ENCODE assay signal across 8 cellular contexts in the genomic region with DNA sequence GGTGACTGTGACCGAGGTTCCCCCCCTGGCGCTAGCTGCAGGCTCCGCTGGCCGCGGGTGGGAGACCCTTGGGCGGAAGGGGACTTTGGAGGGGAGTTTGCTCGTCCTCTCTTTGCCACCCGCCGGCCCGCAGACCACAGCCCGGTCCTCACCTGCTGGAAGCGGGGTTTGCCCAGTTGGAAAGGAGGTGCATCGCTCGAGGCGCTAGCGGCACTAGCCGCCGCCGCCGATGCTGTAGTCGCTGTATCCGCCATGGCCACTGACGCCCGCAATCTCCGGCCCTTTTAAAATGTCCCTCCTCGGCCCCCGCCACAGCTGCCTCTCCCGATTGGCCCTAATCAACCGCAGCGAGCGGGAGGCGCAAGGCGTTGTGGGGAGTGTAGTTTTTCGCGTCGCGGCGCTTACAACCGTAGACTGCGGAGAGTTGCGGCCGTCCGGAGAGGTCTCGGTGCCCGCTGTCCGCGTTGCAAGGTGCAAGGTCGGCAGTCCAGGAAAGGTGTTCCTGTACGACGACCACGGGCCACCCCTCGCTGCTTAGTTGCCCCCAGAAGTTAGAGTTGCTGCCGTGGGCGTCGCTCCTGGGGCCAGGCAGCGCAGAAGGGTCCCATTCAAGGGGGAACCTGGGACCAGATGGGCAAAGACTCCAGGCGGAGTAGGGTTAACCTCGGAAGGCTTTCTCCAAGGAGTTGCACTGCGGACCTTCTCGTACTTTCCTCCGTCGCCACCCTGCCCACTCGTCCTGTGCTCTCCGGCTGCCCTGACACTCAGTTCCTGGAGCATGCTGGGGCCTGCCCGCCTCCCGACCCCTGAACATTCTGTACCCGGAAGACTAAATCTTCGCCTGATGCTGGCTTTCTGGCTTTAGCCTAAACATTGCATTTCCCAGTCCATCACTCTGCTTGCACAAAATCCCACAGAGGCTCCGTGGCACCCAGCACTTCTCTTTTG. TPM values are rescaled to one million over a fixed set of nuclear protein-coding genes. Genes with fewer than 3 reads are reported as not detected.
DNase-seq lines count a peak whose midpoint lies in the region; ATAC-seq and TF ChIP-seq lines count a peak whose summit lies in the region.

Gene SFXN5, minus strand, starts transcription at position 261 of the 948 bp plus-strand sequence. Its CDS starts 7 bp downstream, at position 254.

- intact Hi-C loops in vagina (cut with DNase I): loop anchor here (5.0 kb wide), 1 partner anchor 41 kb away; the partner anchor contains the start of gene RAB11FIP5

- H3K4me3 ChIP-seq in right atrium auricular region (peak within 1 kb of the TSS; percentile 74 to 97), vagina (peak within 1 kb of the TSS; percentile 92 to 96)

- no peaks in the 10 kb centered on the region for H3K9me3 ChIP-seq in right atrium auricular region
- H3K9me3 ChIP-seq in vagina: no peaks in the 10 kb centered on the region

- peaks cover 11% of the 10 kb centered on the region for H3K36me3 ChIP-seq in right atrium auricular region
- H3K36me3 ChIP-seq in vagina: no peaks in the 10 kb centered on the region

- ATAC-seq in HG02885 (IDR thresholded peaks at IDR 0.05; ENCODE audit: poor library complexity, unreplicated experiment): peak; percentile 76

- TF ChIP-seq CTCF in right atrium auricular region (IDR thresholded peaks at IDR 0.05) (peak in 1 of 2 donors; percentile 32), vagina (IDR thresholded peaks at IDR 0.05) (no peak)

- peaks cover 0 to 33% of the 10 kb centered on the region in 2 donors for H3K4me1 ChIP-seq in right atrium auricular region
- H3K4me1 ChIP-seq in vagina: peaks cover 35% of the 10 kb centered on the region

- peak; percentile 69 for TF ChIP-seq POLR2A in GM15510 (IDR thresholded peaks at IDR 0.05; ENCODE audit: borderline replicate concordance, extremely low read depth, insufficient read length)
- no peak for TF ChIP-seq POLR2A in vagina (IDR thresholded peaks at IDR 0.05)

- H3K27ac ChIP-seq in right atrium auricular region (peak within 1 kb of the TSS; percentile 93 to 94), vagina (peak within 1 kb of the TSS; percentile 94)

- DNase-seq in NCI-H187 (lab: John Stamatoyannopoulos, UW) (peak; percentile 23 to 51), T-helper 2 cell (peak; percentile 70 to 94 (median 82)), anterior cingulate cortex (lab: John Stamatoyannopoulos, UW) (peak; percentile 67 to 99 (median 94)), right atrium auricular region (ENCODE audit: low spot score) (peak; percentile 97), pulmonary artery endothelial cell (ENCODE audit: low read depth, low spot score) (peak; percentile 59), vagina (ENCODE audit: extremely low spot score in 2 of 2) (peak; percentile 93 to 94)

- H3K27me3 ChIP-seq in right atrium auricular region: no peaks in the 10 kb centered on the region
- H3K27me3 ChIP-seq in vagina: no peaks in the 10 kb centered on the region

RNA-seq across cellular contexts. Expression of gene SFXN5, which starts in this region (rescaled TPM):
- total RNA-seq in right atrium auricular region (1 to 10 TPM; 4.5 to 5.8 TPM), pulmonary artery endothelial cell (11.1 and 16.1 TPM in 2 replicates), vagina (9.8 TPM)

Comparison
In these comparisons a context has a peak if more than half of its experiments do, and no peak if none do; other contexts are left out.
1. Peak in every context shown above with its lines: DNase-seq, ATAC-seq, H3K4me3 ChIP-seq and H3K27ac ChIP-seq.
2. DNase-seq: peak in every context shown above with its lines; median percentile 97 in right atrium auricular region; 94 in anterior cingulate cortex; 94 in vagina; 82 in T-helper 2 cell; 59 in pulmonary artery endothelial cell; 37 in NCI-H187.